20 cellular contexts compared by ENCODE assay signal in genomic region chr7:150838965-150839650, GRCh38. TPM values are rescaled to one million over a fixed set of nuclear protein-coding genes. Genes with fewer than 3 reads are reported as not detected.
"Had no signal": no experiment of that assay in that cellular context is flagged by ENCODE, and none has a peak within 500 bp of the region (broad histone marks: within the 10 kb centered on the region; RNA-seq: fewer than 3 reads in every experiment).

No MANE protein-coding gene starts in this region.

- H3K9me3 ChIP-seq: gastrocnemius medialis, heart left ventricle, pancreas, transverse colon had no signal

- H3K4me3 Mint-ChIP-seq: activated CD4-positive, alpha-beta T cell treated with anti-CD3 and anti-CD28 coated beads, Interleukin-2, amount 10 ng/mL, durations not matched to agents 24 days and 14 days; activated CD8-positive, alpha-beta T cell treated with anti-CD3 and anti-CD28 coated beads, Interleukin-2, amount 10 ng/mL, durations not matched to agents 7 days and 5 days; activated naive CD4-positive, alpha-beta T cell treated with anti-CD3 and anti-CD28 coated beads, Interleukin-2, amount 50 U/mL, for 24 hours; naive thymus-derived CD4-positive, alpha-beta T cell had no signal

- H3K27ac Mint-ChIP-seq: activated CD4-positive, alpha-beta T cell treated with anti-CD3 and anti-CD28 coated beads, Interleukin-2, amount 10 ng/mL, durations not matched to agents 24 days and 14 days; activated CD8-positive, alpha-beta T cell treated with anti-CD3 and anti-CD28 coated beads, Interleukin-2, amount 10 ng/mL, durations not matched to agents 7 days and 5 days; activated naive CD4-positive, alpha-beta T cell treated with anti-CD3 and anti-CD28 coated beads, Interleukin-2, amount 50 U/mL, for 24 hours; naive thymus-derived CD4-positive, alpha-beta T cell had no signal

- DNase-seq: activated CD4-positive, alpha-beta T cell treated with anti-CD3 and anti-CD28 coated beads, Interleukin-2, amount 10 ng/mL, durations not matched to agents 24 days and 14 days; activated CD8-positive, alpha-beta T cell treated with anti-CD3 and anti-CD28 coated beads, Interleukin-2, amount 10 ng/mL, durations not matched to agents 7 days and 5 days; activated gamma-delta T cell; dorsolateral prefrontal cortex; erythroblast; gastrocnemius medialis; heart left ventricle; kidney glomerular epithelial cell; mesendoderm; naive thymus-derived CD4-positive, alpha-beta T cell; pancreas; SIG-M5; stimulated activated naive CD4-positive, alpha-beta T cell; substantia nigra; T1000; transverse colon had no signal

- H3K27ac ChIP-seq: dorsolateral prefrontal cortex, gastrocnemius medialis, heart left ventricle, pancreas, transverse colon had no signal

- H3K27me3 ChIP-seq: gastrocnemius medialis, pancreas, transverse colon had no signal

- ATAC-seq: activated CD8-positive, alpha-beta T cell treated with anti-CD3 and anti-CD28 coated beads, Interleukin-2, amount 10 ng/mL, durations not matched to agents 7 days and 5 days; gastrocnemius medialis; heart left ventricle; naive thymus-derived CD4-positive, alpha-beta T cell; pancreas; SK-N-SH treated with all-trans-retinoic acid at 6 μM for 48 hours had no signal

- H3K9me3 Mint-ChIP-seq: activated CD4-positive, alpha-beta T cell treated with anti-CD3 and anti-CD28 coated beads, Interleukin-2, amount 10 ng/mL, durations not matched to agents 24 days and 14 days; activated naive CD4-positive, alpha-beta T cell treated with anti-CD3 and anti-CD28 coated beads, Interleukin-2, amount 50 U/mL, for 24 hours; naive thymus-derived CD4-positive, alpha-beta T cell had no signal

- H3K4me1 Mint-ChIP-seq: activated CD4-positive, alpha-beta T cell treated with anti-CD3 and anti-CD28 coated beads, Interleukin-2, amount 10 ng/mL, durations not matched to agents 24 days and 14 days; activated naive CD4-positive, alpha-beta T cell treated with anti-CD3 and anti-CD28 coated beads, Interleukin-2, amount 50 U/mL, for 24 hours had no signal

- H3K4me1 ChIP-seq: gastrocnemius medialis, heart left ventricle, pancreas, transverse colon had no signal

- H3K36me3 ChIP-seq: gastrocnemius medialis, heart left ventricle, pancreas, transverse colon had no signal

- H3K36me3 Mint-ChIP-seq: activated naive CD4-positive, alpha-beta T cell treated with anti-CD3 and anti-CD28 coated beads, Interleukin-2, amount 50 U/mL, for 24 hours; naive thymus-derived CD4-positive, alpha-beta T cell had no signal

- H3K4me3 ChIP-seq: dorsolateral prefrontal cortex, gastrocnemius medialis, heart left ventricle, pancreas, transverse colon had no signal

RNA-seq across cellular contexts. Expression of gene AOC1, which starts 13.2 kb away (rescaled TPM):
- total RNA-seq: activated CD4-positive, alpha-beta T cell treated with anti-CD3 and anti-CD28 coated beads, Interleukin-2, amount 10 ng/mL, durations not matched to agents 24 days and 14 days; activated CD8-positive, alpha-beta T cell treated with anti-CD3 and anti-CD28 coated beads, Interleukin-2, amount 10 ng/mL, durations not matched to agents 7 days and 5 days; T-helper 1 cell treated with Interleukin-12 subunit alpha and Interleukin-12 subunit beta and Interleukin-4 antibody, amounts not matched to agents 30 ng/mL and 1 ng/mL, for 36 hours had no signal
- polyA plus RNA-seq: naive thymus-derived CD4-positive, alpha-beta T cell had no signal

RNA-seq across cellular contexts. Expression of gene TMEM176A, which starts 38.5 kb away (rescaled TPM):
- total RNA-seq: activated CD4-positive, alpha-beta T cell treated with anti-CD3 and anti-CD28 coated beads, Interleukin-2, amount 10 ng/mL, durations not matched to agents 24 days and 14 days; activated CD8-positive, alpha-beta T cell treated with anti-CD3 and anti-CD28 coated beads, Interleukin-2, amount 10 ng/mL, durations not matched to agents 7 days and 5 days; T-helper 1 cell treated with Interleukin-12 subunit alpha and Interleukin-12 subunit beta and Interleukin-4 antibody, amounts not matched to agents 30 ng/mL and 1 ng/mL, for 36 hours had no signal

RNA-seq across cellular contexts. Expression of gene TMEM176B, which starts 38.9 kb away (rescaled TPM):
- total RNA-seq: activated CD4-positive, alpha-beta T cell treated with anti-CD3 and anti-CD28 coated beads, Interleukin-2, amount 10 ng/mL, durations not matched to agents 24 days and 14 days; activated CD8-positive, alpha-beta T cell treated with anti-CD3 and anti-CD28 coated beads, Interleukin-2, amount 10 ng/mL, durations not matched to agents 7 days and 5 days; bronchial epithelial cell; T-helper 1 cell treated with Interleukin-12 subunit alpha and Interleukin-12 subunit beta and Interleukin-4 antibody, amounts not matched to agents 30 ng/mL and 1 ng/mL, for 36 hours had no signal
